Comparison of ENCODE assay signal across 15 cellular contexts in genomic region chr20:57651977-57652864, GRCh38. TPM values are rescaled to one million over a fixed set of nuclear protein-coding genes. Genes with fewer than 3 reads are reported as not detected.
DNase-seq lines count a peak whose midpoint lies in the region; ATAC-seq and TF ChIP-seq lines count a peak whose summit lies in the region.
"Had no signal": no experiment of that assay in that cellular context is flagged by ENCODE, and none has a peak within 500 bp of the region (broad histone marks: within the 10 kb centered on the region; RNA-seq: fewer than 3 reads in every experiment).

No MANE protein-coding gene starts in this region.

- H3K27ac Mint-ChIP-seq in central memory CD8-positive, alpha-beta T cell (ENCODE audit: low read depth) = no peak overlapping the region
- H3K27ac Mint-ChIP-seq: activated naive CD4-positive, alpha-beta T cell treated with anti-CD3 and anti-CD28 coated beads, Interleukin-2, amount 50 U/mL, for 24 hours; natural killer cell treated with Interleukin-12 subunit alpha and Interleukin-12 subunit beta and Interleukin-15 and Interleukin-18, amount 100 ng/mL, for 72 hours had no signal

- H3K27me3 Mint-ChIP-seq in central memory CD8-positive, alpha-beta T cell = peaks cover 21% of the 10 kb centered on the region
- H3K27me3 Mint-ChIP-seq: activated naive CD4-positive, alpha-beta T cell treated with anti-CD3 and anti-CD28 coated beads, Interleukin-2, amount 50 U/mL, for 24 hours had no signal

- H3K9me3 Mint-ChIP-seq in central memory CD8-positive, alpha-beta T cell = no peaks in the 10 kb centered on the region
- H3K9me3 Mint-ChIP-seq: activated naive CD4-positive, alpha-beta T cell treated with anti-CD3 and anti-CD28 coated beads, Interleukin-2, amount 50 U/mL, for 24 hours; natural killer cell treated with Interleukin-12 subunit alpha and Interleukin-12 subunit beta and Interleukin-15 and Interleukin-18, amount 100 ng/mL, for 72 hours had no signal

- no peak overlapping the region for H3K27ac ChIP-seq in left lung

- TF ChIP-seq CTCF in left lung (IDR thresholded peaks at IDR 0.05) = no peak

- intact Hi-C loops in left lung (cut with DNase I) = loop anchor here in 1 of 2 donors (10.0 kb wide), 1 partner anchor 433 kb away; no protein-coding TSS in a partner anchor

- peaks cover 17% of the 10 kb centered on the region for H3K4me1 Mint-ChIP-seq in central memory CD8-positive, alpha-beta T cell

- DNase-seq in activated effector memory CD4-positive, alpha-beta T cell treated with anti-CD3 and anti-CD28 coated beads, Interleukin-2, amount 50 U/mL, for 16 hours = peak; percentile 57
- DNase-seq in activated effector memory CD4-positive, alpha-beta T cell treated with Interleukin-2 at 50 U/mL for 16 hours = no peak
- DNase-seq in central memory CD8-positive, alpha-beta T cell (ENCODE audit: low spot score in 2 of 2) = peak; percentile 7 to 12
- DNase-seq in left lung (peak; percentile 31 to 78), ureter (ENCODE audit: low spot score) (peak; percentile 37), NCI-H1105 (lab: John Stamatoyannopoulos, UW) (no peak), superior temporal gyrus (ENCODE audit: extremely low spot score) (no peak), C1 segment of cervical spinal cord (lab: John Stamatoyannopoulos, UW) (no peak)
- DNase-seq: IMR-90, NCI-H524, T1000 had no signal

- H3K4me3 Mint-ChIP-seq in central memory CD8-positive, alpha-beta T cell = no peak overlapping the region
- H3K4me3 Mint-ChIP-seq: activated naive CD4-positive, alpha-beta T cell treated with anti-CD3 and anti-CD28 coated beads, Interleukin-2, amount 50 U/mL, for 24 hours; natural killer cell treated with Interleukin-12 subunit alpha and Interleukin-12 subunit beta and Interleukin-15 and Interleukin-18, amount 100 ng/mL, for 72 hours had no signal

- no peak overlapping the region for H3K4me3 ChIP-seq in left lung

- peaks cover 4% of the 10 kb centered on the region for H3K36me3 Mint-ChIP-seq in central memory CD8-positive, alpha-beta T cell (ENCODE audit: insufficient read depth)
- H3K36me3 Mint-ChIP-seq: natural killer cell treated with Interleukin-12 subunit alpha and Interleukin-12 subunit beta and Interleukin-15 and Interleukin-18, amount 100 ng/mL, for 72 hours had no signal

- peaks cover 0 to 37% of the 10 kb centered on the region in 2 donors for H3K36me3 ChIP-seq in left lung

- H3K27me3 ChIP-seq in left lung = no peaks in the 10 kb centered on the region

- ATAC-seq in central memory CD8-positive, alpha-beta T cell (replicated peaks; ENCODE audit: extremely low read depth, poor library complexity, severe bottlenecking) = no peak
- no peak for ATAC-seq in left lung
- ATAC-seq: left colon had no signal

- H3K9me3 ChIP-seq in left lung = no peaks in the 10 kb centered on the region

- no peaks in the 10 kb centered on the region for H3K4me1 ChIP-seq in left lung

RNA-seq across cellular contexts. Expression of gene ZBP1, which starts 32.0 kb away (rescaled TPM):
- total RNA-seq in left lung (1 to 10 TPM; 1.0 to 5.3 TPM), ureter (2.4 TPM)
- total RNA-seq: endothelial cell of umbilical vein, IMR-90 had no signal

RNA-seq across cellular contexts. Expression of gene PMEPA1, which starts 57.6 kb away (rescaled TPM):
- total RNA-seq in left lung (100 to 1,000 TPM in 1 of 2 donors, 10 to 100 TPM in 1; 41.0 to 109 TPM), ureter (15.2 TPM)

Comparison
In these comparisons a context has a peak if more than half of its experiments do, and no peak if none do; other contexts are left out.
1. DNase-seq: peak in activated effector memory CD4-positive, alpha-beta T cell treated with anti-CD3 and anti-CD28 coated beads, Interleukin-2, amount 50 U/mL, for 16 hours (single experiment), central memory CD8-positive, alpha-beta T cell (2 of 2), left lung (2 of 2) and ureter (single experiment); none in activated effector memory CD4-positive, alpha-beta T cell treated with Interleukin-2 at 50 U/mL for 16 hours (single experiment), NCI-H1105 (single experiment), superior temporal gyrus (single experiment) and C1 segment of cervical spinal cord (0 of 14).